Comparison of ENCODE assay signal across 1 cellular context in genomic region chr16:22098538-22099255, GRCh38.
TF ChIP-seq lines count a peak whose summit lies in the region.

No MANE protein-coding gene starts in this region.

TF ChIP-seq in HepG2, 621 proteins besides CTCF, POLR2A, EP300 and RAD21 (continued from another document and continues in another):
- TF ChIP-seq ZNF160 (CRISPR knock-in tag; IDR thresholded peaks at IDR 0.05) (no peak), TEAD3 (CRISPR knock-in tag; optimal IDR thresholded peaks at IDR 0.05; ENCODE audit: borderline replicate concordance) (peak; percentile 51), SIX1 (CRISPR knock-in tag; IDR thresholded peaks at IDR 0.05; ENCODE audit: borderline replicate concordance) (peak; percentile 37; the same call in 1 of the 2 replicates), SATB2 (CRISPR knock-in tag; IDR thresholded peaks at IDR 0.05) (no peak), ZNF205 (CRISPR knock-in tag; IDR thresholded peaks at IDR 0.05) (no peak), ZSCAN30 (CRISPR knock-in tag; IDR thresholded peaks at IDR 0.05) (no peak), CERS6 (CRISPR knock-in tag; IDR thresholded peaks at IDR 0.05) (no peak), ZFYVE20 (CRISPR knock-in tag; IDR thresholded peaks at IDR 0.05; ENCODE audit: borderline replicate concordance, low read depth) (no peak), KLF16 (CRISPR knock-in tag; IDR thresholded peaks at IDR 0.05) (0 out of 4 replicates have a peak, but pooled peaks of 1 of the 2 experiments have one; percentile 19), ZNF331 (CRISPR knock-in tag; IDR thresholded peaks at IDR 0.05) (peak; percentile 52), ATF7 (IDR thresholded peaks at IDR 0.05) (peak; percentile 87), ATF7 (CRISPR knock-in tag; IDR thresholded peaks at IDR 0.05) (no peak), ZBED4 (CRISPR knock-in tag; IDR thresholded peaks at IDR 0.05; ENCODE audit: borderline replicate concordance) (0 out of 2 replicates have a peak, but pooled peaks have one; percentile 57), ZSCAN21 (CRISPR knock-in tag; IDR thresholded peaks at IDR 0.05; ENCODE audit: borderline replicate concordance) (no peak), ZNF569 (CRISPR knock-in tag; IDR thresholded peaks at IDR 0.05; ENCODE audit: borderline replicate concordance) (no peak), ZNF451 (CRISPR knock-in tag; IDR thresholded peaks at IDR 0.05) (no peak), HDAC1 (CRISPR knock-in tag; IDR thresholded peaks at IDR 0.05) (no peak), NR3C1 (CRISPR knock-in tag; IDR thresholded peaks at IDR 0.05) (no peak), THAP11 (CRISPR knock-in tag; IDR thresholded peaks at IDR 0.05) (0 out of 2 replicates have a peak, but pooled peaks have one; percentile 28), DNMT1 (CRISPR knock-in tag; IDR thresholded peaks at IDR 0.05) (no peak), MIXL1 (CRISPR knock-in tag; IDR thresholded peaks at IDR 0.05) (no peak; the same call in 1 of the 2 replicates), THRA (CRISPR knock-in tag; IDR thresholded peaks at IDR 0.05; ENCODE audit: borderline replicate concordance) (peak; percentile 66; the same call in 1 of the 2 replicates), SOX6 (IDR thresholded peaks at IDR 0.05) (no peak), SOX6 (CRISPR knock-in tag; IDR thresholded peaks at IDR 0.05) (peak; percentile 33; the same call in 1 of the 2 replicates), KDM3A (CRISPR knock-in tag; IDR thresholded peaks at IDR 0.05; ENCODE audit: low read depth) (peak; percentile 49; the same call in 1 of the 2 replicates), DBP (CRISPR knock-in tag; IDR thresholded peaks at IDR 0.05; ENCODE audit: not compliant biosample characterization) (no peak), GABPA (IDR thresholded peaks at IDR 0.05; ENCODE audit: low read depth, low read length) (no peak), GABPA (CRISPR knock-in tag; IDR thresholded peaks at IDR 0.05; ENCODE audit: low read depth) (no peak), PAXIP1 (CRISPR knock-in tag; conservative IDR thresholded peaks at IDR 0.05) (0 out of 2 replicates have a peak, but pooled peaks have one; percentile 5), NCOA2 (CRISPR knock-in tag; IDR thresholded peaks at IDR 0.05) (peak; percentile 23; the same call in 1 of the 2 replicates), ZNF17 (CRISPR knock-in tag; IDR thresholded peaks at IDR 0.05) (no peak), ZNF235 (CRISPR knock-in tag; IDR thresholded peaks at IDR 0.05; ENCODE audit: borderline replicate concordance) (no peak), HNRNPL (IDR thresholded peaks at IDR 0.05; ENCODE audit: low read depth, low read length) (no peak), THAP8 (CRISPR knock-in tag; IDR thresholded peaks at IDR 0.05; ENCODE audit: borderline replicate concordance) (no peak), ZNF335 (CRISPR knock-in tag; IDR thresholded peaks at IDR 0.05) (peak; percentile 45; the same call in 1 of the 2 replicates), HHEX (CRISPR knock-in tag; IDR thresholded peaks at IDR 0.05) (0 out of 2 replicates have a peak, but pooled peaks have one; percentile 4), XRCC5 (optimal IDR thresholded peaks at IDR 0.05; ENCODE audit: low read length) (peak; percentile 90), MIER2 (CRISPR knock-in tag; IDR thresholded peaks at IDR 0.05) (0 out of 2 replicates have a peak, but pooled peaks have one; percentile 18), NFE2L2 (IDR thresholded peaks at IDR 0.05; ENCODE audit: low read length) (no peak), ZBTB21 (CRISPR knock-in tag; IDR thresholded peaks at IDR 0.05) (no peak), ZNF616 (CRISPR knock-in tag; IDR thresholded peaks at IDR 0.05; ENCODE audit: low read depth) (no peak), FOXO1 (CRISPR knock-in tag; IDR thresholded peaks at IDR 0.05) (peak; percentile 38; the same call in 1 of the 2 replicates), KIAA2018 (CRISPR knock-in tag; IDR thresholded peaks at IDR 0.05; ENCODE audit: borderline replicate concordance) (no peak; the same call in 1 of the 2 replicates), ATF2 (CRISPR knock-in tag; IDR thresholded peaks at IDR 0.05) (0 out of 2 replicates have a peak, but pooled peaks have one; percentile 36)
